Comparison of ENCODE assay signal across 28 cellular contexts in the genomic region with DNA sequence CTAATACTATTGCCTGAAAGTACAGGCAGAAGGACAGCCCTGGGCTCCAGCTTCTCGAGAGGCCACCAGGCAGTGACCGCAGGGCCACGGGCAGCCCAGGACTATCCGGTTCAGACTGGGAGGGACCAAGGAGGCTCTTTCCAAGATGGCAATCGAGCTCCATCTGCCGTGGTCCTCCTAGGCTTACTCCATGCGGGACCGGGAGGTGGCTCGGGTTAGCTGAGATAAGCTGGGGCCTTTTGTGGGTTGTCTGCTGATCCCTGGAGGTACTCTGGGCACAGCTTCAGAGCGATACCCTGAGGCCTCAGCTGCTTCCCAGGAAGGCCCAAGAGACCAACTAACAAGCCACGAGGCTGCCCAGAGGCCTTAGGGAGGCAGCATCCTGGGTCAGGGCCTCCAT.
"Had no signal": no experiment of that assay in that cellular context is flagged by ENCODE, and none has a peak within 500 bp of the region (broad histone marks: within the 10 kb centered on the region; RNA-seq: fewer than 3 reads in every experiment).

No MANE protein-coding gene starts in this region.

- H3K27ac Mint-ChIP-seq: activated CD4-positive, alpha-beta memory T cell treated with anti-CD3 and anti-CD28 coated beads for 36 hours; activated CD4-positive, alpha-beta T cell treated with anti-CD3 and anti-CD28 coated beads, Interleukin-2, amount 10 ng/mL, durations not matched to agents 24 days and 14 days; activated naive CD4-positive, alpha-beta T cell treated with anti-CD3 and anti-CD28 coated beads, Interleukin-2, amount 10 ng/mL, durations not matched to agents 7 days and 5 days; activated naive CD8-positive, alpha-beta T cell treated with anti-CD3 and anti-CD28 coated beads, Interleukin-2, amount 10 ng/mL, durations not matched to agents 7 days and 5 days; activated T-helper 1 cell treated with anti-CD3 and anti-CD28 coated beads, Interleukin-12 subunit alpha, Interleukin-12 subunit beta, Interleukin-2, Interleukin-4 antibody, amounts not matched to agents 30 ng/mL and 10 ng/mL and 1 ng/mL, durations not matched to agents 14 hours and 24 hours and 36 hours; mesothelial cell of epicardium; naive thymus-derived CD4-positive, alpha-beta T cell; stimulated activated memory B cell treated with anti-CD40 and anti-IgM and Interleukin-4, amounts not matched to agents 10 μg/mL and 1 μg/mL and 100 μg/mL, for 72 hours; stimulated activated naive CD8-positive, alpha-beta T cell treated with anti-CD3 and anti-CD28 coated beads, Interleukin-15, amount 100 ng/mL, for 72 hours; T-helper 17 cell had no signal

- H3K27me3 ChIP-seq: ascending aorta, brain microvascular endothelial cell, esophagus muscularis mucosa, foreskin keratinocyte, thyroid gland had no signal

- ATAC-seq: foreskin keratinocyte; naive thymus-derived CD4-positive, alpha-beta T cell; sciatic nerve; stimulated activated memory B cell treated with anti-CD40 and anti-IgM and Interleukin-4, amounts not matched to agents 10 μg/mL and 1 μg/mL and 100 μg/mL, for 72 hours; stimulated activated naive CD8-positive, alpha-beta T cell treated with anti-CD3 and anti-CD28 coated beads, Interleukin-15, amount 100 ng/mL, for 72 hours; T-helper 17 cell had no signal

- H3K9me3 ChIP-seq: ascending aorta, esophagus muscularis mucosa, thyroid gland had no signal

- H3K36me3 Mint-ChIP-seq: activated CD4-positive, alpha-beta memory T cell treated with anti-CD3 and anti-CD28 coated beads for 36 hours; activated naive CD4-positive, alpha-beta T cell treated with anti-CD3 and anti-CD28 coated beads, Interleukin-2, amount 10 ng/mL, durations not matched to agents 7 days and 5 days; activated naive CD8-positive, alpha-beta T cell treated with anti-CD3 and anti-CD28 coated beads, Interleukin-2, amount 10 ng/mL, durations not matched to agents 7 days and 5 days; stimulated activated memory B cell treated with anti-CD40 and anti-IgM and Interleukin-4, amounts not matched to agents 10 μg/mL and 1 μg/mL and 100 μg/mL, for 72 hours had no signal

- H3K4me3 Mint-ChIP-seq: activated CD4-positive, alpha-beta memory T cell treated with anti-CD3 and anti-CD28 coated beads for 36 hours; activated CD4-positive, alpha-beta T cell treated with anti-CD3 and anti-CD28 coated beads, Interleukin-2, amount 10 ng/mL, durations not matched to agents 24 days and 14 days; activated naive CD4-positive, alpha-beta T cell treated with anti-CD3 and anti-CD28 coated beads, Interleukin-2, amount 10 ng/mL, durations not matched to agents 7 days and 5 days; activated naive CD8-positive, alpha-beta T cell treated with anti-CD3 and anti-CD28 coated beads, Interleukin-2, amount 10 ng/mL, durations not matched to agents 7 days and 5 days; activated T-helper 1 cell treated with anti-CD3 and anti-CD28 coated beads, Interleukin-12 subunit alpha, Interleukin-12 subunit beta, Interleukin-2, Interleukin-4 antibody, amounts not matched to agents 30 ng/mL and 10 ng/mL and 1 ng/mL, durations not matched to agents 14 hours and 24 hours and 36 hours; mesothelial cell of epicardium; naive thymus-derived CD4-positive, alpha-beta T cell; neural crest cell; stimulated activated memory B cell treated with anti-CD40 and anti-IgM and Interleukin-4, amounts not matched to agents 10 μg/mL and 1 μg/mL and 100 μg/mL, for 72 hours; stimulated activated naive CD8-positive, alpha-beta T cell treated with anti-CD3 and anti-CD28 coated beads, Interleukin-15, amount 100 ng/mL, for 72 hours; T-helper 17 cell had no signal

- H3K36me3 ChIP-seq: brain microvascular endothelial cell had no signal

- H3K4me1 Mint-ChIP-seq: activated CD4-positive, alpha-beta T cell treated with anti-CD3 and anti-CD28 coated beads, Interleukin-2, amount 10 ng/mL, durations not matched to agents 24 days and 14 days; activated naive CD8-positive, alpha-beta T cell treated with anti-CD3 and anti-CD28 coated beads, Interleukin-2, amount 10 ng/mL, durations not matched to agents 7 days and 5 days; mesothelial cell of epicardium; stimulated activated memory B cell treated with anti-CD40 and anti-IgM and Interleukin-4, amounts not matched to agents 10 μg/mL and 1 μg/mL and 100 μg/mL, for 72 hours; stimulated activated naive CD8-positive, alpha-beta T cell treated with anti-CD3 and anti-CD28 coated beads, Interleukin-15, amount 100 ng/mL, for 72 hours had no signal

- DNase-seq: activated CD4-positive, alpha-beta memory T cell treated with anti-CD3 and anti-CD28 coated beads for 36 hours; activated CD4-positive, alpha-beta T cell treated with anti-CD3 and anti-CD28 coated beads, Interleukin-2, amount 10 ng/mL, durations not matched to agents 24 days and 14 days; activated CD4-positive, CD25-positive, alpha-beta regulatory T cell treated with anti-CD3 and anti-CD28 coated beads, Interleukin-2, amount 50 U/mL, for 72 hours; activated CD8-positive, alpha-beta memory T cell treated with anti-CD3 and anti-CD28 coated beads, Interleukin-2, amount 50 U/mL, for 4 hours; activated gamma-delta T cell; activated naive CD4-positive, alpha-beta T cell treated with anti-CD3 and anti-CD28 coated beads, Interleukin-2, amount 10 ng/mL, durations not matched to agents 7 days and 5 days; activated naive CD8-positive, alpha-beta T cell treated with anti-CD3 and anti-CD28 coated beads, Interleukin-2, amount 10 ng/mL, durations not matched to agents 7 days and 5 days; activated T-cell treated with anti-CD3 and anti-CD28 coated beads, Interleukin-2, amount 50 U/mL, for 1 hour; brain microvascular endothelial cell; foreskin keratinocyte; islet precursor cell; naive thymus-derived CD4-positive, alpha-beta T cell; occipital lobe; small intestine; stimulated activated CD4-positive, alpha-beta T cell treated with anti-CD3 and anti-CD28 coated beads, Interleukin-4, amount 100 ng/mL, for 4 hours; stimulated activated CD8-positive, alpha-beta memory T cell treated with anti-CD3 and anti-CD28 coated beads, Interleukin-4, amount 100 ng/mL, for 48 hours; stimulated activated naive CD8-positive, alpha-beta T cell treated with anti-CD3 and anti-CD28 coated beads, Interleukin-15, amount 100 ng/mL, for 72 hours; T-helper 17 cell; T1000; thyroid gland had no signal

- H3K9me3 Mint-ChIP-seq: activated CD4-positive, alpha-beta memory T cell treated with anti-CD3 and anti-CD28 coated beads for 36 hours; activated CD4-positive, alpha-beta T cell treated with anti-CD3 and anti-CD28 coated beads, Interleukin-2, amount 10 ng/mL, durations not matched to agents 24 days and 14 days; activated naive CD4-positive, alpha-beta T cell treated with anti-CD3 and anti-CD28 coated beads, Interleukin-2, amount 10 ng/mL, durations not matched to agents 7 days and 5 days; activated naive CD8-positive, alpha-beta T cell treated with anti-CD3 and anti-CD28 coated beads, Interleukin-2, amount 10 ng/mL, durations not matched to agents 7 days and 5 days; activated T-helper 1 cell treated with anti-CD3 and anti-CD28 coated beads, Interleukin-12 subunit alpha, Interleukin-12 subunit beta, Interleukin-2, Interleukin-4 antibody, amounts not matched to agents 30 ng/mL and 10 ng/mL and 1 ng/mL, durations not matched to agents 14 hours and 24 hours and 36 hours; naive thymus-derived CD4-positive, alpha-beta T cell; neural crest cell; stimulated activated memory B cell treated with anti-CD40 and anti-IgM and Interleukin-4, amounts not matched to agents 10 μg/mL and 1 μg/mL and 100 μg/mL, for 72 hours; stimulated activated naive CD8-positive, alpha-beta T cell treated with anti-CD3 and anti-CD28 coated beads, Interleukin-15, amount 100 ng/mL, for 72 hours had no signal

- H3K4me1 ChIP-seq: ascending aorta, esophagus muscularis mucosa, foreskin keratinocyte, thyroid gland had no signal

- H3K27ac ChIP-seq: brain microvascular endothelial cell, coronary artery, esophagus muscularis mucosa, foreskin keratinocyte, thyroid gland had no signal

- H3K4me3 ChIP-seq: ascending aorta, coronary artery, esophagus muscularis mucosa, thyroid gland had no signal

- H3K27me3 Mint-ChIP-seq: activated CD4-positive, alpha-beta memory T cell treated with anti-CD3 and anti-CD28 coated beads for 36 hours; activated CD4-positive, alpha-beta T cell treated with anti-CD3 and anti-CD28 coated beads, Interleukin-2, amount 10 ng/mL, durations not matched to agents 24 days and 14 days; activated naive CD8-positive, alpha-beta T cell treated with anti-CD3 and anti-CD28 coated beads, Interleukin-2, amount 10 ng/mL, durations not matched to agents 7 days and 5 days; naive thymus-derived CD4-positive, alpha-beta T cell; stimulated activated naive CD8-positive, alpha-beta T cell treated with anti-CD3 and anti-CD28 coated beads, Interleukin-15, amount 100 ng/mL, for 72 hours; T-helper 17 cell had no signal
